22 cellular contexts compared by ENCODE assay signal in the genomic region with DNA sequence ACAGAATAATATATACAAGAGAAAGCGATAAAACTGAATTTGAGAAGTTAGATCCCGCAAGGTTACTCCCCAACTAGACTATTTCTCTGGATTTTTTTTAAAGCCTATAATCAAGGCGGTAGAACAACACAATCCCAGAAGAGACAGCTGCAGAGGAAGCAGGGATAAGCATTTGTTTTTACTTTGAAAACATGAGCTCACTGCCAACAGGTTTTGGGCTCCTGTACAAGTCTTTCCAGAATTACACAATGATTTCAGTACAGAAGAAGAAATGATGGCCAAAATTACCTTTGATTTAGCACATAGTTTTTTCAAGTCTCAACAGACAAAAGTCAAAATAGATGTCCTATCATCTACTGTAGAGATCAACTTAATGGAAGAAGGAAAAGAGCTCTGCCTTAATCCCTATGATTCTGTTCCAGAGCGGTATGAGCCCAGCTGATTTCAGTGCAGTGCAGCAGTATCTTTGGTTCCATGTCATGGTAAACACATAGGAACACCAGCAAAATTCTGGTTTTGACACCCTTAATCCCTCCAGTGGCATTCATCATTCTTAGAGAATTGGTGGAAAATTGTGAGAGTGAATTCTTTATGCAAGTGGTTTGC.
DNase-seq lines count a peak whose midpoint lies in the region; ATAC-seq and TF ChIP-seq lines count a peak whose summit lies in the region.
"Had no signal": no experiment of that assay in that cellular context is flagged by ENCODE, and none has a peak within 500 bp of the region (broad histone marks: within the 10 kb centered on the region; RNA-seq: fewer than 3 reads in every experiment).

No MANE protein-coding gene starts in this region.

- H3K27ac ChIP-seq in GM23248 (no peak overlapping the region), WERI-Rb-1 (no peak overlapping the region)

- H3K9ac ChIP-seq in GM23248 = no peak overlapping the region

- no peak overlapping the region for H3K4me3 Mint-ChIP-seq in WTC11
- H3K4me3 Mint-ChIP-seq: activated CD4-positive, alpha-beta T cell treated with anti-CD3 and anti-CD28 coated beads for 36 hours; activated naive CD4-positive, alpha-beta T cell treated with anti-CD3 and anti-CD28 coated beads, Interleukin-2, amount 50 U/mL, for 24 hours; central memory CD8-positive, alpha-beta T cell had no signal

- DNase-seq in GM23248 (peak; percentile 9), WTC11 (ENCODE audit: low spot score) (no peak), fibroblast of mammary gland (ENCODE audit: low read depth) (peak; percentile 62), omental fat pad (ENCODE audit: low spot score) (no peak), WERI-Rb-1 (no peak), NCI-H82 treated with DMSO at 0.1 percent for 48 hours (lab: John Stamatoyannopoulos, UW; ENCODE audit: unreplicated experiment) (no peak), AML-193 (lab: John Stamatoyannopoulos, UW) (no peak)
- DNase-seq: activated CD4-positive, alpha-beta T cell treated with anti-CD3 and anti-CD28 coated beads for 36 hours; activated T-cell treated with anti-CD3 and anti-CD28 coated beads for 4 hours; DMS53; erythroblast; HCEC 1CT; KBM-7; NCI-H1436; NCI-H510A treated with DMSO at 0.1 percent for 48 hours; stimulated activated CD4-positive, alpha-beta T cell treated with anti-CD3 and anti-CD28 coated beads, Interleukin-15, amount 100 ng/mL, for 24 hours; substantia nigra; T-helper 2 cell had no signal

- H3K79me2 ChIP-seq in GM23248 (ENCODE audit: insufficient read depth) = no peaks in the 10 kb centered on the region

- no peaks in the 10 kb centered on the region for H3K9me2 ChIP-seq in GM23248 (ENCODE audit: insufficient read depth)

- in situ Hi-C loops in GM23248 (cut with MboI) = no loop called here

- H3K27ac Mint-ChIP-seq in WTC11 = peak overlapping the region; percentile 22; the same call in 1 of the 2 replicates
- H3K27ac Mint-ChIP-seq: activated CD4-positive, alpha-beta T cell treated with anti-CD3 and anti-CD28 coated beads for 36 hours; activated naive CD4-positive, alpha-beta T cell treated with anti-CD3 and anti-CD28 coated beads, Interleukin-2, amount 50 U/mL, for 24 hours had no signal

- no peak overlapping the region for H2AFZ ChIP-seq in GM23248

- H3K36me3 ChIP-seq in GM23248 (ENCODE audit: low read depth) = no peaks in the 10 kb centered on the region
- H3K36me3 ChIP-seq in WERI-Rb-1 = no peaks in the 10 kb centered on the region

- H3K9me3 ChIP-seq in GM23248 (ENCODE audit: low read depth) = no peaks in the 10 kb centered on the region
- H3K9me3 ChIP-seq in WERI-Rb-1 (ENCODE audit: severe bottlenecking) = no peaks in the 10 kb centered on the region

- no peaks in the 10 kb centered on the region for H4K20me1 ChIP-seq in GM23248 (ENCODE audit: insufficient read depth)

- POLR2A ChIA-PET in WTC11 (lab: Charles Lee) = interaction anchor here (0.6 kb wide), 1 partner anchor 625 kb away, joined by 4 read pairs; no protein-coding TSS in a partner anchor

- H3K4me2 ChIP-seq in GM23248 (ENCODE audit: unreplicated experiment) = no peak overlapping the region

- TF ChIP-seq CTCF in WTC11 (IDR thresholded peaks at IDR 0.05) (no peak), fibroblast of mammary gland (conservative IDR thresholded peaks at IDR 0.05; ENCODE audit: control insufficient read depth, insufficient read depth, low read depth, low read length) (no peak), omental fat pad (IDR thresholded peaks at IDR 0.05) (no peak), WERI-Rb-1 (IDR thresholded peaks at IDR 0.05; ENCODE audit: low read depth, low read length) (no peak)

- H3K27me3 Mint-ChIP-seq in WTC11 (ENCODE audit: low read depth) = peaks cover 8% of the 10 kb centered on the region
- H3K27me3 Mint-ChIP-seq: activated CD4-positive, alpha-beta T cell treated with anti-CD3 and anti-CD28 coated beads for 36 hours; activated naive CD4-positive, alpha-beta T cell treated with anti-CD3 and anti-CD28 coated beads, Interleukin-2, amount 50 U/mL, for 24 hours; central memory CD8-positive, alpha-beta T cell had no signal

- WGBS in GM23248 (ENCODE audit: low coverage in 1 of 2, low lambda C conversion rate in 2 of 2, missing lambda C conversion rate in 2 of 2), 2 experiments = 81 to 87% methylated on average over 4 of the region's 4 CpGs

- CTCF ChIA-PET in WTC11 (lab: Charles Lee) = no interaction called here

- peaks cover 51% of the 10 kb centered on the region for H3K4me1 Mint-ChIP-seq in WTC11
- H3K4me1 Mint-ChIP-seq: activated CD4-positive, alpha-beta T cell treated with anti-CD3 and anti-CD28 coated beads for 36 hours; activated naive CD4-positive, alpha-beta T cell treated with anti-CD3 and anti-CD28 coated beads, Interleukin-2, amount 50 U/mL, for 24 hours; central memory CD8-positive, alpha-beta T cell had no signal

- no peak overlapping the region for H3K4me3 ChIP-seq in GM23248
- H3K4me3 ChIP-seq in fibroblast of mammary gland (ENCODE audit: control insufficient read depth, low read depth, low read length) = no peak overlapping the region
- no peak overlapping the region for H3K4me3 ChIP-seq in WERI-Rb-1 (ENCODE audit: low read depth, low read length)
- H3K4me3 ChIP-seq: lung had no signal

- ATAC-seq in WTC11 (no peak), omental fat pad (ENCODE audit: low FRiP score) (peak; percentile 77), HG03378 (IDR thresholded peaks at IDR 0.05; ENCODE audit: unreplicated experiment) (no peak)
- ATAC-seq: activated CD4-positive, alpha-beta T cell treated with anti-CD3 and anti-CD28 coated beads for 36 hours had no signal

- H3K27me3 ChIP-seq in GM23248 (replicated peaks; ENCODE audit: insufficient read depth) (no peaks in the 10 kb centered on the region), WERI-Rb-1 (ENCODE audit: insufficient read depth, low read depth, severe bottlenecking) (no peaks in the 10 kb centered on the region)

- H3F3A ChIP-seq in GM23248 (ENCODE audit: insufficient read depth) = peaks cover 16% of the 10 kb centered on the region

- peaks cover 20% of the 10 kb centered on the region for H3K9me3 Mint-ChIP-seq in WTC11

- peaks cover 21% of the 10 kb centered on the region for H3K4me1 ChIP-seq in GM23248 (ENCODE audit: insufficient read depth)

- H3K36me3 Mint-ChIP-seq in WTC11 = peaks cover 18% of the 10 kb centered on the region
- H3K36me3 Mint-ChIP-seq: activated naive CD4-positive, alpha-beta T cell treated with anti-CD3 and anti-CD28 coated beads, Interleukin-2, amount 50 U/mL, for 24 hours had no signal

TF ChIP-seq in WTC11, 78 proteins besides CTCF, POLR2A, EP300 and RAD21:
- TF ChIP-seq NFE2L1 (CRISPR knock-in tag; IDR thresholded peaks at IDR 0.05) = no peak
- TF ChIP-seq, protein P1, sequence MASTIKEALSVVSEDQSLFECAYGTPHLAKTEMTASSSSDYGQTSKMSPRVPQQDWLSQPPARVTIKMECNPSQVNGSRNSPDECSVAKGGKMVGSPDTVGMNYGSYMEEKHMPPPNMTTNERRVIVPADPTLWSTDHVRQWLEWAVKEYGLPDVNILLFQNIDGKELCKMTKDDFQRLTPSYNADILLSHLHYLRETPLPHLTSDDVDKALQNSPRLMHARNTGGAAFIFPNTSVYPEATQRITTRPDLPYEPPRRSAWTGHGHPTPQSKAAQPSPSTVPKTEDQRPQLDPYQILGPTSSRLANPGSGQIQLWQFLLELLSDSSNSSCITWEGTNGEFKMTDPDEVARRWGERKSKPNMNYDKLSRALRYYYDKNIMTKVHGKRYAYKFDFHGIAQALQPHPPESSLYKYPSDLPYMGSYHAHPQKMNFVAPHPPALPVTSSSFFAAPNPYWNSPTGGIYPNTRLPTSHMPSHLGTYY (CRISPR knock-in tag; IDR thresholded peaks at IDR 0.05) = no peak

Comparison
In these comparisons a context has a peak if more than half of its experiments do, and no peak if none do; other contexts are left out.
1. DNase-seq: peak in GM23248 (single experiment) and fibroblast of mammary gland (single experiment); none in WTC11 (single experiment), omental fat pad (single experiment), WERI-Rb-1 (single experiment), NCI-H82 treated with DMSO at 0.1 percent for 48 hours (single experiment) and AML-193 (0 of 2).